ENCODE assay signal across 16 cellular contexts in the genomic region with DNA sequence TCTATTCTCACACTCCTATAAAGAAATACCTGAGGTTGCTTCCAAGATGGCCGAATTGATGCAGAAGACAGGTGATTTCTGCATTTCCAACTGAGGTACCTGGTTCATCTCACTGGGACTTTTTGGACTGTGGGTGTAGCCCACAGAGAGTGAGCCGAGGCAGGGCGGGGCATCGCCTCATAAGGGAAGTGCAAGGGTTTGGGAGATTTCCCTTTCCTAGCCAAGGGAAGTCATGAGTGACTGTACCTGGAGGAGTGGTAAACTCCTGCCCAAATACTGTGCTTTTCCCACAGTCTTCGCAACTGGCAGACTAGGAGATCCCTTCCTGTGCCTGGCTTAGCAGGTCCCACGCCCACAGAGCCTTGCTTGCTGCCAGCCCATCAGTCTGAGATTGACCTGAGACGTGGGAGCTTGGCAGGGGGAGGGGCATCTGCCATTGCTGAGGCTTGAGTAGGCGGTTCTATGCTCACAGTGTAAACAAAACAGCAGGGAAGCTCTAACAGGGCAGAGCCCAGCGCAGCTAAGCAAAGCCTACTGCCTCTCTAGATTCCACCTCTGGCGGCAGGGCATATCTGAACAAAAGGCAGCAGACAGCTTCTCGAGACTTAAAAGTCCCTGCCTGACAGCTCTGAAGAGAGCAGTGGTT.
DNase-seq lines count a peak whose midpoint lies in the region; ATAC-seq, FAIRE-seq and TF ChIP-seq lines count a peak whose summit lies in the region.
"Had no signal": no experiment of that assay in that cellular context is flagged by ENCODE, and none has a peak within 500 bp of the region (broad histone marks: within the 10 kb centered on the region; RNA-seq: fewer than 3 reads in every experiment).

No MANE protein-coding gene starts in this region.

- H4K5ac ChIP-seq in mesendoderm (ENCODE audit: low read length) = no peak overlapping the region

- H4K8ac ChIP-seq in mesendoderm (ENCODE audit: low read depth, low read length) = no peak overlapping the region

- no peaks in the 10 kb centered on the region for H3K27me3 Mint-ChIP-seq in progenitor cell of endocrine pancreas

- H3K79me1 ChIP-seq in mesendoderm (ENCODE audit: low read length) = no peaks in the 10 kb centered on the region

- H3K4me2 ChIP-seq in K562 (ENCODE audit: insufficient read depth, low read length) (no peak overlapping the region), mesendoderm (ENCODE audit: low read length) (no peak overlapping the region)

- no peaks in the 10 kb centered on the region for H3K4me1 Mint-ChIP-seq in progenitor cell of endocrine pancreas (ENCODE audit: low read depth)

- H3K18ac ChIP-seq in mesendoderm (ENCODE audit: low read length) = no peak overlapping the region

- H3K9me3 ChIP-seq in K562 (replicated peaks; ENCODE audit: control insufficient read depth, insufficient read depth, low read depth, low read length) = peaks cover 5% of the 10 kb centered on the region

- H3K9me3 Mint-ChIP-seq in progenitor cell of endocrine pancreas (ENCODE audit: low read depth) = peaks cover 25% of the 10 kb centered on the region

- in situ Hi-C loops in K562 (cut with MboI) = no loop called here

- H3K36me3 Mint-ChIP-seq in progenitor cell of endocrine pancreas (ENCODE audit: insufficient read depth) = no peaks in the 10 kb centered on the region

- no peak overlapping the region for H3K9ac ChIP-seq in K562 (ENCODE audit: insufficient read depth in 1 of 2, low read depth in 2 of 2, low read length in 2 of 2)
- no peak overlapping the region for H3K9ac ChIP-seq in mesendoderm (ENCODE audit: low read length)

- no peak overlapping the region for H3K27ac Mint-ChIP-seq in progenitor cell of endocrine pancreas
- H3K27ac Mint-ChIP-seq: T-helper 1 cell treated with Interleukin-12 subunit alpha and Interleukin-12 subunit beta and Interleukin-4 antibody, amounts not matched to agents 30 μg/mL and 1 μg/mL, for 36 hours had no signal

- no peak overlapping the region for H3K23ac ChIP-seq in mesendoderm (ENCODE audit: low read length)

- H2AK5ac ChIP-seq in mesendoderm (ENCODE audit: low read length) = no peak overlapping the region

- ATAC-seq in K562 (no peak; the same call in 2 of the 3 replicates), GM21737 (IDR thresholded peaks at IDR 0.05; ENCODE audit: unreplicated experiment) (no peak)

- H3K4me1 ChIP-seq in K562 (replicated peaks in 1 of 2; ENCODE audit: control insufficient read depth in 2 of 2, insufficient read depth in 2 of 2, low read length in 2 of 2) (peaks cover 0 to 2% of the 10 kb centered on the region in 2 experiments; a peak in 2 of 5 replicates), mesendoderm (ENCODE audit: control insufficient read depth, low read depth, low read length) (no peaks in the 10 kb centered on the region)

- BruUV-seq in K562 (replicated peaks; lab: Mats Ljungman, UMichigan) = no TSS peak

- TF ChIP-seq CTCF in K562 (IDR thresholded peaks at IDR 0.05 in 2 of 3, conservative IDR thresholded peaks at IDR 0.05 in 1 of 3; ENCODE audit: insufficient read depth in 2 of 3, low read depth in 1 of 3, low read length in 3 of 3) = no peak
- no peak for TF ChIP-seq CTCF in progenitor cell of endocrine pancreas (IDR thresholded peaks at IDR 0.05; ENCODE audit: unreplicated experiment)

- no peak overlapping the region for H3K4ac ChIP-seq in mesendoderm (ENCODE audit: low read depth, low read length)

- TF ChIP-seq RAD21 in K562 (CRISPR knock-in tag; conservative IDR thresholded peaks at IDR 0.05 in 1 of 2, IDR thresholded peaks at IDR 0.05 in 1 of 2) = no peak

- no peaks in the 10 kb centered on the region for H3K36me3 ChIP-seq in K562 (ENCODE audit: control insufficient read depth, insufficient read depth, low read length)
- H3K36me3 ChIP-seq in mesendoderm (ENCODE audit: control insufficient read depth, insufficient read depth, low read length) = no peaks in the 10 kb centered on the region

- no peak overlapping the region for H2BK120ac ChIP-seq in mesendoderm (ENCODE audit: low read depth, low read length)

- no peaks in the 10 kb centered on the region for H3K79me2 ChIP-seq in K562 (ENCODE audit: control insufficient read depth, insufficient read depth, low read length)
- no peaks in the 10 kb centered on the region for H3K79me2 ChIP-seq in mesendoderm (ENCODE audit: control insufficient read depth, insufficient read depth, low read length)

- no peak overlapping the region for H3K4me3 Mint-ChIP-seq in progenitor cell of endocrine pancreas (ENCODE audit: low read depth)
- H3K4me3 Mint-ChIP-seq: T-helper 1 cell treated with Interleukin-12 subunit alpha and Interleukin-12 subunit beta and Interleukin-4 antibody, amounts not matched to agents 30 μg/mL and 1 μg/mL, for 36 hours had no signal

- H3K4me3 ChIP-seq in K562 (no peak overlapping the region), mesendoderm (ENCODE audit: low read length) (no peak overlapping the region)

- no peaks in the 10 kb centered on the region for H3K9me1 ChIP-seq in K562 (ENCODE audit: control insufficient read depth, insufficient read depth, low read length)

- H4K20me1 ChIP-seq in K562 (replicated peaks; ENCODE audit: control insufficient read depth, insufficient read depth, low read length) = no peaks in the 10 kb centered on the region

- TF ChIP-seq EP300 in K562 (IDR thresholded peaks at IDR 0.05; ENCODE audit: low read length) = no peak

- no peak overlapping the region for H2BK15ac ChIP-seq in mesendoderm (replicated peaks; ENCODE audit: low read depth)

- H3K56ac ChIP-seq in mesendoderm (ENCODE audit: low read length) = no peak overlapping the region

- no peak overlapping the region for H2BK5ac ChIP-seq in mesendoderm (ENCODE audit: low read length)

- no peaks in the 10 kb centered on the region for H3K27me3 ChIP-seq in K562 (ENCODE audit: control insufficient read depth in 2 of 2, insufficient read depth in 2 of 2, low read length in 2 of 2)
- no peaks in the 10 kb centered on the region for H3K27me3 ChIP-seq in mesendoderm (ENCODE audit: insufficient read depth, low read length, poor library complexity)

- intact Hi-C loops in K562 (cut with micrococcal nuclease) = loop anchor here (5.0 kb wide), 1 partner anchor 113 kb away; no protein-coding TSS in a partner anchor

- FAIRE-seq in K562 (lab: Jason Lieb, UNC) = no peak
- FAIRE-seq: endothelial cell of umbilical vein had no signal

- DNase-seq in Daoy (ENCODE audit: low read depth) = peak; percentile 13
- DNase-seq in NCI-H1417 (lab: John Stamatoyannopoulos, UW) = peak; percentile 55 to 86 (median 65)
- no peak for DNase-seq in K562 (ENCODE audit: extremely low read depth in 1 of 4, low spot score in 3 of 4)
- DNase-seq in mesendoderm = peak; percentile 71
- no peak for DNase-seq in progenitor cell of endocrine pancreas (ENCODE audit: low spot score, unreplicated experiment)
- no peak for DNase-seq in NCI-H2196 treated with DMSO at 0.1 percent for 48 hours (lab: John Stamatoyannopoulos, UW; ENCODE audit: unreplicated experiment)
- DNase-seq in stimulated activated CD4-positive, alpha-beta T cell treated with anti-CD3 and anti-CD28 coated beads, Interleukin-4, amount 100 ng/mL, for 1 hour = no peak
- DNase-seq: activated T-cell treated with anti-CD3 and anti-CD28 coated beads, Interleukin-2, amount 50 U/mL, for 1 hour; AML-193; left cardiac atrium; NCI-H510A treated with DMSO at 0.1 percent for 48 hours; stimulated activated CD4-positive, alpha-beta T cell treated with anti-CD3 and anti-CD28 coated beads, Interleukin-15, amount 100 ng/mL, for 24 hours had no signal

- POLR2A ChIA-PET in K562 (lab: Yijun Ruan, JAX) = interaction anchor here (1.1 kb wide), 1 partner anchor 110 kb away, joined by 8 read pairs; no protein-coding TSS in a partner anchor

- 68% methylated on average over 11 of the region's 11 CpGs for WGBS in K562 (ENCODE audit: insufficient coverage, low coverage, missing lambda C conversion rate)
- no CpG with 5 or more reads among the region's 11 CpGs for WGBS in mesendoderm (ENCODE audit: extremely low coverage, insufficient coverage, low lambda C conversion rate)

- H3K27ac ChIP-seq in K562 (ENCODE audit: extremely low read depth, low read depth, low read length) (no peak overlapping the region), mesendoderm (ENCODE audit: low read depth, low read length) (no peak overlapping the region)
- H3K27ac ChIP-seq: RWPE1 had no signal

- H2AFZ ChIP-seq in K562 (ENCODE audit: low read depth, low read length) = peak overlapping the region; percentile 17; the same call in 1 of the 2 replicates

- no peak for TF ChIP-seq POLR2A in K562 (conservative IDR thresholded peaks at IDR 0.05)

- CTCF ChIA-PET in K562 (lab: Yijun Ruan, JAX; ENCODE audit: low intra/inter-chr PET ratio) = no interaction called here

TF ChIP-seq in K562, 482 proteins besides CTCF, POLR2A, EP300 and RAD21 (continues in another document):
- TF ChIP-seq, protein P1, sequence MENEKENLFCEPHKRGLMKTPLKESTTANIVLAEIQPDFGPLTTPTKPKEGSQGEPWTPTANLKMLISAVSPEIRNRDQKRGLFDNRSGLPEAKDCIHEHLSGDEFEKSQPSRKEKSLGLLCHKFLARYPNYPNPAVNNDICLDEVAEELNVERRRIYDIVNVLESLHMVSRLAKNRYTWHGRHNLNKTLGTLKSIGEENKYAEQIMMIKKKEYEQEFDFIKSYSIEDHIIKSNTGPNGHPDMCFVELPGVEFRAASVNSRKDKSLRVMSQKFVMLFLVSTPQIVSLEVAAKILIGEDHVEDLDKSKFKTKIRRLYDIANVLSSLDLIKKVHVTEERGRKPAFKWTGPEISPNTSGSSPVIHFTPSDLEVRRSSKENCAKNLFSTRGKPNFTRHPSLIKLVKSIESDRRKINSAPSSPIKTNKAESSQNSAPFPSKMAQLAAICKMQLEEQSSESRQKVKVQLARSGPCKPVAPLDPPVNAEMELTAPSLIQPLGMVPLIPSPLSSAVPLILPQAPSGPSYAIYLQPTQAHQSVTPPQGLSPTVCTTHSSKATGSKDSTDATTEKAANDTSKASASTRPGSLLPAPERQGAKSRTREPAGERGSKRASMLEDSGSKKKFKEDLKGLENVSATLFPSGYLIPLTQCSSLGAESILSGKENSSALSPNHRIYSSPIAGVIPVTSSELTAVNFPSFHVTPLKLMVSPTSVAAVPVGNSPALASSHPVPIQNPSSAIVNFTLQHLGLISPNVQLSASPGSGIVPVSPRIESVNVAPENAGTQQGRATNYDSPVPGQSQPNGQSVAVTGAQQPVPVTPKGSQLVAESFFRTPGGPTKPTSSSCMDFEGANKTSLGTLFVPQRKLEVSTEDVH (IDR thresholded peaks at IDR 0.05; ENCODE audit: low read depth, partially characterized antibody) = no peak
- TF ChIP-seq, protein P2, sequence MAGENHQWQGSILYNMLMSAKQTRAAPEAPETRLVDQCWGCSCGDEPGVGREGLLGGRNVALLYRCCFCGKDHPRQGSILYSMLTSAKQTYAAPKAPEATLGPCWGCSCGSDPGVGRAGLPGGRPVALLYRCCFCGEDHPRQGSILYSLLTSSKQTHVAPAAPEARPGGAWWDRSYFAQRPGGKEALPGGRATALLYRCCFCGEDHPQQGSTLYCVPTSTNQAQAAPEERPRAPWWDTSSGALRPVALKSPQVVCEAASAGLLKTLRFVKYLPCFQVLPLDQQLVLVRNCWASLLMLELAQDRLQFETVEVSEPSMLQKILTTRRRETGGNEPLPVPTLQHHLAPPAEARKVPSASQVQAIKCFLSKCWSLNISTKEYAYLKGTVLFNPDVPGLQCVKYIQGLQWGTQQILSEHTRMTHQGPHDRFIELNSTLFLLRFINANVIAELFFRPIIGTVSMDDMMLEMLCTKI (IDR thresholded peaks at IDR 0.05; ENCODE audit: partially characterized antibody) = no peak
- TF ChIP-seq RNF2 (IDR thresholded peaks at IDR 0.05) = no peak

Comparison
In these comparisons a context has a peak if more than half of its experiments do, and no peak if none do; other contexts are left out.
1. DNase-seq: peak in Daoy (single experiment), NCI-H1417 (3 of 3) and mesendoderm (single experiment); none in K562 (0 of 4), progenitor cell of endocrine pancreas (single experiment), NCI-H2196 treated with DMSO at 0.1 percent for 48 hours (single experiment) and stimulated activated CD4-positive, alpha-beta T cell treated with anti-CD3 and anti-CD28 coated beads, Interleukin-4, amount 100 ng/mL, for 1 hour (single experiment).